1 cellular context compared by ENCODE assay signal in genomic region chr1:236204656-236205055, GRCh38.
A peak's percentile ranks its signal among the peaks of the same experiment; 100 is the strongest.
TF ChIP-seq lines count a peak whose summit lies in the region.

No MANE protein-coding gene starts in this region.

TF ChIP-seq in IMR-90, 13 proteins besides CTCF, POLR2A, EP300 and RAD21:
- TF ChIP-seq MXI1 (IDR thresholded peaks at IDR 0.05; ENCODE audit: borderline replicate concordance, low read depth, low read length) (no peak), FOS (IDR thresholded peaks at IDR 0.05; ENCODE audit: low read depth, low read length) (peak; percentile 29; the same call in 1 of the 2 replicates)
- TF ChIP-seq, protein P1, sequence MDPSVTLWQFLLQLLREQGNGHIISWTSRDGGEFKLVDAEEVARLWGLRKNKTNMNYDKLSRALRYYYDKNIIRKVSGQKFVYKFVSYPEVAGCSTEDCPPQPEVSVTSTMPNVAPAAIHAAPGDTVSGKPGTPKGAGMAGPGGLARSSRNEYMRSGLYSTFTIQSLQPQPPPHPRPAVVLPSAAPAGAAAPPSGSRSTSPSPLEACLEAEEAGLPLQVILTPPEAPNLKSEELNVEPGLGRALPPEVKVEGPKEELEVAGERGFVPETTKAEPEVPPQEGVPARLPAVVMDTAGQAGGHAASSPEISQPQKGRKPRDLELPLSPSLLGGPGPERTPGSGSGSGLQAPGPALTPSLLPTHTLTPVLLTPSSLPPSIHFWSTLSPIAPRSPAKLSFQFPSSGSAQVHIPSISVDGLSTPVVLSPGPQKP (IDR thresholded peaks at IDR 0.05; ENCODE audit: borderline replicate concordance, low read depth, low read length), result no peak
